Comparison of ENCODE assay signal across 9 cellular contexts in the genomic region with DNA sequence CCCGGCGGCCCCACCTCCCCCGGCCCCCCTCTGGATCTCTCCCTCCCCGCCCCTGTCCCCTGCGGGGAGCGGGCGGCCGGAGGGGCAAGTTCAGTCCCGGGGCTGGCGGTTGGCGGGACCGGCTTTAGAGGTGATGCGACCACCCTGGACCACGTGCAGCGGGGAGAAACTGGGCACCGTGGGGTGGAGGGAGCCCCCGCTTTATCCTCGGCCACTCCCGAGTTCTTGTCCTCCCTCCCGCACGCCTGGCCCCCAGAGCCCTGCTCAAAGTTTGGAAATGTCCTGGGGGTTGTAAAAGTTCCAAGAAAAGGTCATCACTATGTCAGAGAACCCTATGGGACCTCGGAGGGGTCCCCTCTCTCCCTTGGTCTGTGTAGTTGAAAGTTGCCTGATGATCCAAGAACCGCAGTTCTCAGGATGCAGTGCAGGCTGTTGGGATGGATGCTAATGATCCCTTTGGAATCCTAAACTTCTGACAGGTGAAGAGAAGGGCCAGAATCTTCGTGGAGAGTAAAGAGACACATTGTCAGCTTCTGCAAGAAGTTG. TPM values are rescaled to one million over a fixed set of nuclear protein-coding genes. Genes with fewer than 3 reads are reported as not detected.
DNase-seq lines count a peak whose midpoint lies in the region; ATAC-seq and TF ChIP-seq lines count a peak whose summit lies in the region.
"Had no signal": no experiment of that assay in that cellular context is flagged by ENCODE, and none has a peak within 500 bp of the region (broad histone marks: within the 10 kb centered on the region; RNA-seq: fewer than 3 reads in every experiment).

No MANE protein-coding gene starts in this region.

- H3K4me1 ChIP-seq in mesodermal cell (ENCODE audit: control insufficient read depth, insufficient read depth, low read length, poor library complexity, severe bottlenecking) (no peaks in the 10 kb centered on the region), upper lobe of right lung (peaks cover 12% of the 10 kb centered on the region)

- peaks cover 11% of the 10 kb centered on the region for H3K4me1 Mint-ChIP-seq in activated naive CD8-positive, alpha-beta T cell (ENCODE audit: low read depth)
- peaks cover 3% of the 10 kb centered on the region for H3K4me1 Mint-ChIP-seq in activated naive CD8-positive, alpha-beta T cell treated with anti-CD3 and anti-CD28 coated beads for 36 hours
- H3K4me1 Mint-ChIP-seq in chondrocyte (ENCODE audit: low read depth): peaks cover 40% of the 10 kb centered on the region

- WGBS in mesodermal cell (ENCODE audit: insufficient coverage in 2 of 2), 2 experiments: 7% methylated on average over 6 to 10 of the region's 24 CpGs

- no peak for DNase-seq in activated naive CD8-positive, alpha-beta T cell treated with anti-CD3 and anti-CD28 coated beads for 36 hours
- peak; percentile 77 for DNase-seq in chondrocyte (ENCODE audit: low spot score)
- no peak for DNase-seq in upper lobe of right lung
- no peak for DNase-seq in stimulated activated CD4-positive, alpha-beta T cell treated with anti-CD3 and anti-CD28 coated beads, Interleukin-2, amount 100 ng/mL, for 48 hours
- DNase-seq in cerebellar cortex (ENCODE audit: low spot score): no peak
- no peak for DNase-seq in stimulated activated CD4-positive, alpha-beta T cell treated with anti-CD3 and anti-CD28 coated beads, Interleukin-1b, Interleukin-23, amount 100 ng/mL, for 48 hours

- peaks cover 8% of the 10 kb centered on the region for H3K27me3 ChIP-seq in upper lobe of right lung

- peak overlapping the region; percentile 65 for H3K4me3 Mint-ChIP-seq in activated naive CD8-positive, alpha-beta T cell
- H3K4me3 Mint-ChIP-seq in activated naive CD8-positive, alpha-beta T cell treated with anti-CD3 and anti-CD28 coated beads for 36 hours: no peak overlapping the region
- H3K4me3 Mint-ChIP-seq in chondrocyte (ENCODE audit: unreplicated experiment): peak overlapping the region; percentile 78

- no peak overlapping the region for H3K27ac Mint-ChIP-seq in activated naive CD8-positive, alpha-beta T cell
- no peak overlapping the region for H3K27ac Mint-ChIP-seq in activated naive CD8-positive, alpha-beta T cell treated with anti-CD3 and anti-CD28 coated beads for 36 hours
- peak overlapping the region; percentile 83 for H3K27ac Mint-ChIP-seq in chondrocyte (ENCODE audit: unreplicated experiment)

- H3K9me3 ChIP-seq in mesodermal cell (ENCODE audit: control insufficient read depth, low read length) (no peaks in the 10 kb centered on the region), upper lobe of right lung (no peaks in the 10 kb centered on the region)
- H3K9me3 ChIP-seq: neutrophil had no signal

- no peak for ATAC-seq in upper lobe of right lung

- H3K9me3 Mint-ChIP-seq in activated naive CD8-positive, alpha-beta T cell (ENCODE audit: low read depth): no peaks in the 10 kb centered on the region
- H3K9me3 Mint-ChIP-seq in activated naive CD8-positive, alpha-beta T cell treated with anti-CD3 and anti-CD28 coated beads for 36 hours: peaks cover 3% of the 10 kb centered on the region
- no peaks in the 10 kb centered on the region for H3K9me3 Mint-ChIP-seq in chondrocyte (ENCODE audit: low read depth)

- H3K36me3 ChIP-seq in mesodermal cell (ENCODE audit: control insufficient read depth, insufficient read depth, low read length) (no peaks in the 10 kb centered on the region), upper lobe of right lung (no peaks in the 10 kb centered on the region)
- H3K36me3 ChIP-seq: neutrophil had no signal

- intact Hi-C loops in upper lobe of right lung (cut with DNase I): no loop called here

- H3K27ac ChIP-seq in mesodermal cell (ENCODE audit: low read depth, low read length, severe bottlenecking) (no peak overlapping the region), upper lobe of right lung (no peak overlapping the region)
- H3K27ac ChIP-seq: neutrophil had no signal

- peak overlapping the region; percentile 28 for H3K4me3 ChIP-seq in mesodermal cell (ENCODE audit: extremely low read depth, insufficient read depth, low read length, poor library complexity, severe bottlenecking)
- peak overlapping the region; percentile 66 for H3K4me3 ChIP-seq in upper lobe of right lung

- H3K27me3 Mint-ChIP-seq in activated naive CD8-positive, alpha-beta T cell: peaks cover 36% of the 10 kb centered on the region
- H3K27me3 Mint-ChIP-seq in activated naive CD8-positive, alpha-beta T cell treated with anti-CD3 and anti-CD28 coated beads for 36 hours: peaks cover 59% of the 10 kb centered on the region
- no peaks in the 10 kb centered on the region for H3K27me3 Mint-ChIP-seq in chondrocyte (ENCODE audit: low read depth)

- TF ChIP-seq CTCF in chondrocyte (IDR thresholded peaks at IDR 0.05): no peak
- no peak for TF ChIP-seq CTCF in upper lobe of right lung (IDR thresholded peaks at IDR 0.05)

- no peaks in the 10 kb centered on the region for H3K36me3 Mint-ChIP-seq in activated naive CD8-positive, alpha-beta T cell
- H3K36me3 Mint-ChIP-seq in activated naive CD8-positive, alpha-beta T cell treated with anti-CD3 and anti-CD28 coated beads for 36 hours: no peaks in the 10 kb centered on the region
- no peaks in the 10 kb centered on the region for H3K36me3 Mint-ChIP-seq in chondrocyte (ENCODE audit: low read depth)

RNA-seq across cellular contexts. Expression of gene VEGFC, which starts 0.4 kb away (rescaled TPM):
- not detected for total RNA-seq in activated naive CD8-positive, alpha-beta T cell treated with anti-CD3 and anti-CD28 coated beads for 36 hours
- total RNA-seq in chondrocyte (11.1 to 25.2 TPM (median 13.5 TPM) in 3 replicates), upper lobe of right lung (19.0 TPM)
- 6.3 TPM for polyA plus RNA-seq in mesodermal cell (2013, experiment 1 of 2)
- polyA plus RNA-seq in mesodermal cell (2013, experiment 2 of 2): 6.4 TPM

Comparison
In these comparisons a context has a peak if more than half of its experiments do, and no peak if none do; other contexts are left out.
1. RNA of gene VEGFC, which starts 0.4 kb away (total RNA-seq): 19.0 TPM in upper lobe of right lung (single experiment) and 11.1 to 25.2 TPM in chondrocyte; not detected in activated naive CD8-positive, alpha-beta T cell treated with anti-CD3 and anti-CD28 coated beads for 36 hours; every median in the first group is over 10 times any median in the second.